In genomic region chr3:13599887-13600450, GRCh38 we compare ENCODE assay signal across 1 cellular context.
TF ChIP-seq lines count a peak whose summit lies in the region.

No MANE protein-coding gene starts in this region.

TF ChIP-seq in WTC11, 78 proteins besides CTCF, POLR2A, EP300 and RAD21:
- TF ChIP-seq ZNF423 (CRISPR knock-in tag; IDR thresholded peaks at IDR 0.05) = no peak
- TF ChIP-seq ZNF138 (CRISPR knock-in tag; conservative IDR thresholded peaks at IDR 0.05) = no peak
- no peak for TF ChIP-seq ZNF425 (CRISPR knock-in tag; conservative IDR thresholded peaks at IDR 0.05)
- TF ChIP-seq JAZF1 (CRISPR knock-in tag; IDR thresholded peaks at IDR 0.05) = no peak
- no peak for TF ChIP-seq HMGA2 (CRISPR knock-in tag; IDR thresholded peaks at IDR 0.05)
- TF ChIP-seq RORB (CRISPR knock-in tag; IDR thresholded peaks at IDR 0.05) = no peak
- TF ChIP-seq USF2 (CRISPR knock-in tag; IDR thresholded peaks at IDR 0.05) = no peak
- no peak for TF ChIP-seq ATF3 (CRISPR knock-in tag; conservative IDR thresholded peaks at IDR 0.05)
- TF ChIP-seq TP53 (CRISPR knock-in tag; IDR thresholded peaks at IDR 0.05) = no peak
- TF ChIP-seq ZNF416 (CRISPR knock-in tag; IDR thresholded peaks at IDR 0.05) = no peak
- TF ChIP-seq ESRRA (CRISPR knock-in tag; IDR thresholded peaks at IDR 0.05; ENCODE audit: borderline replicate concordance) = no peak
- TF ChIP-seq MXD4 (CRISPR knock-in tag; IDR thresholded peaks at IDR 0.05; ENCODE audit: borderline replicate concordance) = no peak
- no peak for TF ChIP-seq ZNF671 (CRISPR knock-in tag; IDR thresholded peaks at IDR 0.05)
- TF ChIP-seq FOXK1 (CRISPR knock-in tag; IDR thresholded peaks at IDR 0.05) = no peak
- no peak for TF ChIP-seq ZNF317 (CRISPR knock-in tag; IDR thresholded peaks at IDR 0.05; ENCODE audit: borderline replicate concordance, low read depth)
- no peak for TF ChIP-seq NFYB (CRISPR knock-in tag; conservative IDR thresholded peaks at IDR 0.05; ENCODE audit: low read depth)
- TF ChIP-seq NFATC4 (CRISPR knock-in tag; IDR thresholded peaks at IDR 0.05) = no peak
- no peak for TF ChIP-seq FOXP1 (CRISPR knock-in tag; IDR thresholded peaks at IDR 0.05; ENCODE audit: borderline replicate concordance)
- TF ChIP-seq ZNF263 (CRISPR knock-in tag; IDR thresholded peaks at IDR 0.05; ENCODE audit: low read depth) = no peak
